Comparison of ENCODE assay signal across 22 cellular contexts in genomic region chr22:23791737-23792645, GRCh38. TPM values are rescaled to one million over a fixed set of nuclear protein-coding genes. Genes with fewer than 3 reads are reported as not detected.
DNase-seq lines count a peak whose midpoint lies in the region; ATAC-seq, FAIRE-seq and TF ChIP-seq lines count a peak whose summit lies in the region.
"Had no signal": no experiment of that assay in that cellular context is flagged by ENCODE, and none has a peak within 500 bp of the region (broad histone marks: within the 10 kb centered on the region; RNA-seq: fewer than 3 reads in every experiment).

No MANE protein-coding gene starts in this region.

- H4K20me1 ChIP-seq in SK-N-SH (ENCODE audit: insufficient read depth) (peaks cover 56% of the 10 kb centered on the region), HepG2 (ENCODE audit: insufficient read depth, low read length) (peaks cover 23% of the 10 kb centered on the region)

- peaks cover 26% of the 10 kb centered on the region for H3K4me1 Mint-ChIP-seq in activated naive CD8-positive, alpha-beta T cell treated with anti-CD3 and anti-CD28 coated beads for 36 hours
- H3K4me1 Mint-ChIP-seq in stimulated activated memory B cell treated with anti-CD40 and anti-IgM and Interleukin-4, amounts not matched to agents 10 μg/mL and 1 μg/mL and 100 μg/mL, for 72 hours: peaks cover 41% of the 10 kb centered on the region

- H3K4me2 ChIP-seq in SK-N-SH (no peak overlapping the region), HepG2 (ENCODE audit: low read depth, low read length) (no peak overlapping the region)

- no peaks in the 10 kb centered on the region for H3K9me3 Mint-ChIP-seq in activated naive CD8-positive, alpha-beta T cell treated with anti-CD3 and anti-CD28 coated beads for 36 hours
- H3K9me3 Mint-ChIP-seq in stimulated activated memory B cell treated with anti-CD40 and anti-IgM and Interleukin-4, amounts not matched to agents 10 μg/mL and 1 μg/mL and 100 μg/mL, for 72 hours: no peaks in the 10 kb centered on the region
- H3K9me3 Mint-ChIP-seq: activated CD4-positive, alpha-beta memory T cell treated with anti-CD3 and anti-CD28 coated beads, Interleukin-2, amount 10 ng/mL, durations not matched to agents 7 days and 5 days; CD4-positive, CD25-positive, alpha-beta regulatory T cell; natural killer cell had no signal

- no peak for FAIRE-seq in HepG2 (lab: Jason Lieb, UNC)

- no peaks in the 10 kb centered on the region for H3K27me3 Mint-ChIP-seq in activated naive CD8-positive, alpha-beta T cell treated with anti-CD3 and anti-CD28 coated beads for 36 hours
- H3K27me3 Mint-ChIP-seq in stimulated activated memory B cell treated with anti-CD40 and anti-IgM and Interleukin-4, amounts not matched to agents 10 μg/mL and 1 μg/mL and 100 μg/mL, for 72 hours: no peaks in the 10 kb centered on the region
- H3K27me3 Mint-ChIP-seq: activated CD4-positive, alpha-beta memory T cell treated with anti-CD3 and anti-CD28 coated beads, Interleukin-2, amount 10 ng/mL, durations not matched to agents 7 days and 5 days; CD4-positive, CD25-positive, alpha-beta regulatory T cell had no signal

- H3K4me1 ChIP-seq in SK-N-SH (ENCODE audit: control insufficient read depth in 1 of 2, insufficient read depth in 2 of 2, low read depth in 1 of 2, low read length in 1 of 2): peaks cover 0 to 38% of the 10 kb centered on the region in 2 experiments; a peak in 2 of 4 replicates
- peaks cover 27% of the 10 kb centered on the region for H3K4me1 ChIP-seq in HepG2 (ENCODE audit: insufficient read depth, low read length)

- H3K79me2 ChIP-seq in SK-N-SH (ENCODE audit: insufficient read depth) (peaks cover 73% of the 10 kb centered on the region), HepG2 (ENCODE audit: insufficient read depth, low read length) (peaks cover 54% of the 10 kb centered on the region)

- H3K9me3 ChIP-seq in SK-N-SH (no peaks in the 10 kb centered on the region), HepG2 (ENCODE audit: low read length) (no peaks in the 10 kb centered on the region)
- H3K9me3 ChIP-seq: testis had no signal

- 94% methylated on average over 21 of the region's 25 CpGs for WGBS in SK-N-SH (ENCODE audit: low lambda C conversion rate)
- WGBS in HepG2 (ENCODE audit: low lambda C conversion rate): 98% methylated on average over 18 of the region's 25 CpGs

- H2AFZ ChIP-seq in SK-N-SH (ENCODE audit: low read depth): no peak overlapping the region
- no peak overlapping the region for H2AFZ ChIP-seq in HepG2 (ENCODE audit: low read length)

- H3K36me3 ChIP-seq in SK-N-SH (replicated peaks in 1 of 2; ENCODE audit: control insufficient read depth in 1 of 2, insufficient read depth in 2 of 2, low read length in 1 of 2) (peaks cover 25 to 37% of the 10 kb centered on the region in 2 experiments), HepG2 (replicated peaks in 1 of 2; ENCODE audit: control insufficient read depth in 1 of 2, insufficient read depth in 2 of 2, low read length in 2 of 2) (peaks cover 14 to 48% of the 10 kb centered on the region in 2 experiments)

- H3K9me2 ChIP-seq in SK-N-SH: no peaks in the 10 kb centered on the region

- no peak overlapping the region for H3K4me3 Mint-ChIP-seq in activated naive CD8-positive, alpha-beta T cell treated with anti-CD3 and anti-CD28 coated beads for 36 hours
- no peak overlapping the region for H3K4me3 Mint-ChIP-seq in stimulated activated memory B cell treated with anti-CD40 and anti-IgM and Interleukin-4, amounts not matched to agents 10 μg/mL and 1 μg/mL and 100 μg/mL, for 72 hours
- H3K4me3 Mint-ChIP-seq: activated CD4-positive, alpha-beta memory T cell treated with anti-CD3 and anti-CD28 coated beads, Interleukin-2, amount 10 ng/mL, durations not matched to agents 7 days and 5 days; natural killer cell had no signal

- peaks cover 3% of the 10 kb centered on the region for H3F3A ChIP-seq in SK-N-SH (replicated peaks; ENCODE audit: insufficient read depth)

- H3K36me3 Mint-ChIP-seq in activated naive CD8-positive, alpha-beta T cell treated with anti-CD3 and anti-CD28 coated beads for 36 hours: peaks cover 19% of the 10 kb centered on the region
- peaks cover 47% of the 10 kb centered on the region for H3K36me3 Mint-ChIP-seq in stimulated activated memory B cell treated with anti-CD40 and anti-IgM and Interleukin-4, amounts not matched to agents 10 μg/mL and 1 μg/mL and 100 μg/mL, for 72 hours

- CTCF ChIA-PET in SK-N-SH (lab: Yijun Ruan, JAX) (interaction anchor here (0.8 to 5.3 kb wide), 7 partner anchors 21 to 61 kb away, joined by 3 to 36 read pairs (median 4); partner anchors contain the start of gene CHCHD10), HepG2 (lab: Yijun Ruan, JAX; ENCODE audit: low intra/inter-chr PET ratio, low total read pairs) (no interaction called here)

- H3K27ac ChIP-seq in SK-N-SH (ENCODE audit: low read depth in 2 of 2, low read length in 1 of 2) (peak overlapping the region in 1 of 2 experiments; percentile 78; a peak in 2 of 4 replicates), HepG2 (ENCODE audit: extremely low read length, insufficient read depth, low read length) (no peak overlapping the region)
- H3K27ac ChIP-seq: 22Rv1, testis had no signal

- H3K27me3 ChIP-seq in SK-N-SH (ENCODE audit: insufficient read depth): no peaks in the 10 kb centered on the region
- no peaks in the 10 kb centered on the region for H3K27me3 ChIP-seq in HepG2 (ENCODE audit: control insufficient read depth in 1 of 2, insufficient read depth in 2 of 2, low read length in 2 of 2)
- H3K27me3 ChIP-seq: testis had no signal

- TF ChIP-seq CTCF in SK-N-SH (IDR thresholded peaks at IDR 0.05): no peak
- no peak for TF ChIP-seq CTCF in HepG2 (CRISPR knock-in tag; IDR thresholded peaks at IDR 0.05)

- DNase-seq in SK-N-SH (peak; percentile 34), HepG2 (ENCODE audit: low spot score) (no peak), NCI-H2029 treated with DMSO at 0.1 percent for 48 hours (lab: John Stamatoyannopoulos, UW) (no peak)
- no peak for DNase-seq in activated naive CD8-positive, alpha-beta T cell treated with anti-CD3 and anti-CD28 coated beads for 36 hours
- DNase-seq: activated CD4-positive, alpha-beta memory T cell treated with anti-CD3 and anti-CD28 coated beads, Interleukin-2, amount 10 ng/mL, durations not matched to agents 7 days and 5 days; activated effector memory CD4-positive, alpha-beta T cell treated with anti-CD3 and anti-CD28 coated beads, Interleukin-2, amount 50 U/mL, for 16 hours; CD4-positive, CD25-positive, alpha-beta regulatory T cell; DND-41; natural killer cell; NCI-H187; NCI-H510A; stimulated activated CD4-positive, alpha-beta T cell treated with anti-CD3 and anti-CD28 coated beads, Interleukin-1b, Interleukin-23, amount 100 ng/mL, for 48 hours had no signal

- BruUV-seq in HepG2 (replicated peaks; lab: Mats Ljungman, UMichigan): no TSS peak

- no peak for TF ChIP-seq EP300 in SK-N-SH (IDR thresholded peaks at IDR 0.05; ENCODE audit: borderline replicate concordance in 1 of 2, low read depth in 1 of 2, low read length in 1 of 2)
- TF ChIP-seq EP300 in HepG2 (IDR thresholded peaks at IDR 0.05; ENCODE audit: low read depth in 2 of 2, low read length in 2 of 2): no peak
- TF ChIP-seq EP300 in HepG2 (CRISPR knock-in tag; IDR thresholded peaks at IDR 0.05; ENCODE audit: borderline replicate concordance): no peak

- TF ChIP-seq POLR2A in HepG2 (IDR thresholded peaks at IDR 0.05; ENCODE audit: insufficient read depth in 1 of 2, low read depth in 2 of 2, low read length in 2 of 2): no peak

- H3K27ac Mint-ChIP-seq in activated naive CD8-positive, alpha-beta T cell treated with anti-CD3 and anti-CD28 coated beads for 36 hours: peak overlapping the region; percentile 44
- H3K27ac Mint-ChIP-seq in stimulated activated memory B cell treated with anti-CD40 and anti-IgM and Interleukin-4, amounts not matched to agents 10 μg/mL and 1 μg/mL and 100 μg/mL, for 72 hours: peak overlapping the region; percentile 50
- H3K27ac Mint-ChIP-seq: activated CD4-positive, alpha-beta memory T cell treated with anti-CD3 and anti-CD28 coated beads, Interleukin-2, amount 10 ng/mL, durations not matched to agents 7 days and 5 days had no signal

- in situ Hi-C loops in HepG2 (cut with HindIII; ENCODE audit: extremely low pct_ligation_motif_present, low pct_unique_long_range_greater_than_20kb): no loop called here

- intact Hi-C loops in HepG2 (cut with micrococcal nuclease; ENCODE audit: unreplicated experiment): no loop called here

- no peak overlapping the region for H3K9ac ChIP-seq in SK-N-SH
- no peak overlapping the region for H3K9ac ChIP-seq in HepG2 (ENCODE audit: insufficient read depth, low read depth, low read length)

- TF ChIP-seq RAD21 in SK-N-SH (IDR thresholded peaks at IDR 0.05; ENCODE audit: low read length): no peak
- no peak for TF ChIP-seq RAD21 in HepG2 (CRISPR knock-in tag; IDR thresholded peaks at IDR 0.05)

- ATAC-seq in SK-N-SH treated with all-trans-retinoic acid at 6 μM for 48 hours (no peak), HepG2 (no peak), HG02642 (IDR thresholded peaks at IDR 0.05; ENCODE audit: poor library complexity, unreplicated experiment) (no peak), GM18519 (IDR thresholded peaks at IDR 0.05; ENCODE audit: low FRiP score, unreplicated experiment) (no peak)
- ATAC-seq in stimulated activated memory B cell treated with anti-CD40 and anti-IgM and Interleukin-4, amounts not matched to agents 10 μg/mL and 1 μg/mL and 100 μg/mL, for 72 hours: no peak
- ATAC-seq: natural killer cell had no signal

- no peak overlapping the region for H3K4me3 ChIP-seq in SK-N-SH (ENCODE audit: low read depth in 2 of 2, low read length in 1 of 2)
- no peak overlapping the region for H3K4me3 ChIP-seq in HepG2 (replicated peaks in 1 of 3; ENCODE audit: insufficient read depth in 1 of 3, low read depth in 2 of 3, low read length in 3 of 3)
- H3K4me3 ChIP-seq: testis had no signal

- POLR2A ChIA-PET in SK-N-SH (lab: Yijun Ruan, JAX): no interaction called here
- POLR2A ChIA-PET in HepG2 (lab: Yijun Ruan, JAX): interaction anchor here (1.4 kb wide), 1 partner anchor 18 kb away, joined by 5 read pairs; no protein-coding TSS in a partner anchor

RNA-seq across cellular contexts. Expression of gene SMARCB1, which starts 5.2 kb away (rescaled TPM):
- polyA plus RNA-seq in SK-N-SH (2012; rRNA removed) (182 and 215 TPM in 2 replicates), HepG2 (2011; rRNA removed) (150 and 166 TPM in 2 replicates)
- polyA plus RNA-seq in SK-N-SH (2012; cell fraction: cytosol; rRNA removed): 170 and 192 TPM in 2 replicates
- 113 and 134 TPM in 2 replicates for polyA plus RNA-seq in SK-N-SH (2012; cell fraction: nucleus; rRNA removed)
- total RNA-seq in activated naive CD8-positive, alpha-beta T cell treated with anti-CD3 and anti-CD28 coated beads for 36 hours: 10 to 100 TPM; 94.3 to 94.5 TPM
- 74.0 and 75.8 TPM in 2 replicates for total RNA-seq in HepG2 (2016; rRNA removed; fragmentation: Illumina TruSeq; extraction: Trizol)
- 49.5 and 56.5 TPM in 2 replicates for total RNA-seq in HepG2 (2016; cell fraction: cytosol; rRNA removed; fragmentation: Illumina TruSeq; extraction: Trizol; ENCODE audit: low read depth)
- total RNA-seq in HepG2 (2016; cell fraction: insoluble cytoplasmic fraction; rRNA removed; fragmentation: Illumina TruSeq; extraction: Trizol): 57.1 and 69.6 TPM in 2 replicates
- 60.2 and 66.9 TPM in 2 replicates for total RNA-seq in HepG2 (2016; cell fraction: membrane; rRNA removed; fragmentation: Illumina TruSeq; extraction: Trizol)
- total RNA-seq in HepG2 (2016; cell fraction: nucleus; rRNA removed; fragmentation: Illumina TruSeq; extraction: Trizol): 33.7 and 37.0 TPM in 2 replicates
- polyA plus RNA-seq in HepG2 (2011; cell fraction: cytosol; rRNA removed): 110 and 129 TPM in 2 replicates
- 88.0 and 96.6 TPM in 2 replicates for polyA plus RNA-seq in HepG2 (2011; cell fraction: nucleus; rRNA removed)
- polyA plus RNA-seq in HepG2 (2012): 99.4 and 113 TPM in 2 replicates
- 78.3 and 90.9 TPM in 2 replicates for polyA plus RNA-seq in HepG2 (2016; cell fraction: cytosol; fragmentation: Illumina TruSeq; extraction: Trizol; ENCODE audit: low read depth)
- polyA plus RNA-seq in HepG2 (2016; cell fraction: insoluble cytoplasmic fraction; fragmentation: Illumina TruSeq; extraction: Trizol; ENCODE audit: low read depth): 127 and 143 TPM in 2 replicates
- polyA plus RNA-seq in HepG2 (2016; cell fraction: membrane; fragmentation: Illumina TruSeq; extraction: Trizol; ENCODE audit: low read depth): 82.2 and 92.9 TPM in 2 replicates
- polyA plus RNA-seq in HepG2 (2016; cell fraction: nucleus; fragmentation: Illumina TruSeq; extraction: Trizol; ENCODE audit: insufficient read depth, low read depth): 92.2 and 94.0 TPM in 2 replicates
- 77.2 and 97.6 TPM in 2 replicates for polyA minus RNA-seq in HepG2 (2011; rRNA and poly(A)+ RNA removed; ENCODE audit: low replicate concordance)
- 35.3 and 48.0 TPM in 2 replicates for polyA minus RNA-seq in HepG2 (2011; cell fraction: cytosol; rRNA and poly(A)+ RNA removed)
- polyA minus RNA-seq in HepG2 (2011; cell fraction: nucleus; rRNA and poly(A)+ RNA removed): 55.2 and 55.9 TPM in 2 replicates

RNA-seq across cellular contexts. Expression of gene MMP11, which starts 19.3 kb away (rescaled TPM):
- 50.8 and 64.4 TPM in 2 replicates for polyA plus RNA-seq in SK-N-SH (2012; rRNA removed)
- 31.3 and 49.7 TPM in 2 replicates for polyA plus RNA-seq in SK-N-SH (2012; cell fraction: cytosol; rRNA removed)
- polyA plus RNA-seq in SK-N-SH (2012; cell fraction: nucleus; rRNA removed): 48.3 and 75.0 TPM in 2 replicates
- under 1 TPM; 0.44 to 0.64 TPM for total RNA-seq in activated naive CD8-positive, alpha-beta T cell treated with anti-CD3 and anti-CD28 coated beads for 36 hours
- 2.7 and 8.9 TPM in 2 replicates for total RNA-seq in HepG2 (2016; rRNA removed; fragmentation: Illumina TruSeq; extraction: Trizol)
- total RNA-seq in HepG2 (2016; cell fraction: cytosol; rRNA removed; fragmentation: Illumina TruSeq; extraction: Trizol; ENCODE audit: low read depth): 1.8 and 2.5 TPM in 2 replicates
- total RNA-seq in HepG2 (2016; cell fraction: insoluble cytoplasmic fraction; rRNA removed; fragmentation: Illumina TruSeq; extraction: Trizol): 2.3 and 8.4 TPM in 2 replicates
- total RNA-seq in HepG2 (2016; cell fraction: membrane; rRNA removed; fragmentation: Illumina TruSeq; extraction: Trizol): 2.3 and 2.5 TPM in 2 replicates
- total RNA-seq in HepG2 (2016; cell fraction: nucleus; rRNA removed; fragmentation: Illumina TruSeq; extraction: Trizol): 8.4 and 12.1 TPM in 2 replicates
- 28.6 and 88.6 TPM in 2 replicates for polyA plus RNA-seq in HepG2 (2011; rRNA removed)
- polyA plus RNA-seq in HepG2 (2011; cell fraction: cytosol; rRNA removed): 28.4 and 53.0 TPM in 2 replicates
- polyA plus RNA-seq in HepG2 (2011; cell fraction: nucleus; rRNA removed): 63.0 and 95.6 TPM in 2 replicates
- 39.9 and 70.8 TPM in 2 replicates for polyA plus RNA-seq in HepG2 (2012)
- 0.88 and 0.92 TPM in 2 replicates for polyA plus RNA-seq in HepG2 (2016; cell fraction: cytosol; fragmentation: Illumina TruSeq; extraction: Trizol; ENCODE audit: low read depth)
- polyA plus RNA-seq in HepG2 (2016; cell fraction: insoluble cytoplasmic fraction; fragmentation: Illumina TruSeq; extraction: Trizol; ENCODE audit: low read depth): 3.0 and 3.5 TPM in 2 replicates
- polyA plus RNA-seq in HepG2 (2016; cell fraction: membrane; fragmentation: Illumina TruSeq; extraction: Trizol; ENCODE audit: low read depth): 1.7 TPM in 2 replicates
- polyA plus RNA-seq in HepG2 (2016; cell fraction: nucleus; fragmentation: Illumina TruSeq; extraction: Trizol; ENCODE audit: insufficient read depth, low read depth): 13.9 and 17.6 TPM in 2 replicates
- 28.7 TPM in 1 of 2 replicates, not detected in the other for polyA minus RNA-seq in HepG2 (2011; rRNA and poly(A)+ RNA removed; ENCODE audit: low replicate concordance)
- polyA minus RNA-seq in HepG2 (2011; cell fraction: cytosol; rRNA and poly(A)+ RNA removed): 5.1 and 17.3 TPM in 2 replicates
- 9.9 and 21.9 TPM in 2 replicates for polyA minus RNA-seq in HepG2 (2011; cell fraction: nucleus; rRNA and poly(A)+ RNA removed)

RNA-seq across cellular contexts. Expression of gene CHCHD10, which starts 24.2 kb away (rescaled TPM):
- 27.7 and 70.1 TPM in 2 replicates for polyA plus RNA-seq in SK-N-SH (2012; rRNA removed)
- 50.5 and 57.1 TPM in 2 replicates for polyA plus RNA-seq in SK-N-SH (2012; cell fraction: cytosol; rRNA removed)
- 31.9 and 32.3 TPM in 2 replicates for polyA plus RNA-seq in SK-N-SH (2012; cell fraction: nucleus; rRNA removed)
- total RNA-seq in activated naive CD8-positive, alpha-beta T cell treated with anti-CD3 and anti-CD28 coated beads for 36 hours: 100 to 1,000 TPM; 224 to 241 TPM
- 59.1 and 62.8 TPM in 2 replicates for total RNA-seq in HepG2 (2016; rRNA removed; fragmentation: Illumina TruSeq; extraction: Trizol)
- total RNA-seq in HepG2 (2016; cell fraction: cytosol; rRNA removed; fragmentation: Illumina TruSeq; extraction: Trizol; ENCODE audit: low read depth): 34.5 and 34.6 TPM in 2 replicates
- total RNA-seq in HepG2 (2016; cell fraction: insoluble cytoplasmic fraction; rRNA removed; fragmentation: Illumina TruSeq; extraction: Trizol): 56.2 and 62.6 TPM in 2 replicates
- 61.2 and 64.2 TPM in 2 replicates for total RNA-seq in HepG2 (2016; cell fraction: membrane; rRNA removed; fragmentation: Illumina TruSeq; extraction: Trizol)
- 31.4 and 47.6 TPM in 2 replicates for total RNA-seq in HepG2 (2016; cell fraction: nucleus; rRNA removed; fragmentation: Illumina TruSeq; extraction: Trizol)
- polyA plus RNA-seq in HepG2 (2011; rRNA removed): 37.0 and 60.2 TPM in 2 replicates
- 42.3 and 49.1 TPM in 2 replicates for polyA plus RNA-seq in HepG2 (2011; cell fraction: cytosol; rRNA removed)
- 45.9 and 96.4 TPM in 2 replicates for polyA plus RNA-seq in HepG2 (2011; cell fraction: nucleus; rRNA removed)
- 103 and 194 TPM in 2 replicates for polyA plus RNA-seq in HepG2 (2012)
- polyA plus RNA-seq in HepG2 (2016; cell fraction: cytosol; fragmentation: Illumina TruSeq; extraction: Trizol; ENCODE audit: low read depth): 73.1 and 74.3 TPM in 2 replicates
- 91.0 and 122 TPM in 2 replicates for polyA plus RNA-seq in HepG2 (2016; cell fraction: insoluble cytoplasmic fraction; fragmentation: Illumina TruSeq; extraction: Trizol; ENCODE audit: low read depth)
- polyA plus RNA-seq in HepG2 (2016; cell fraction: membrane; fragmentation: Illumina TruSeq; extraction: Trizol; ENCODE audit: low read depth): 101 and 107 TPM in 2 replicates
- 107 and 123 TPM in 2 replicates for polyA plus RNA-seq in HepG2 (2016; cell fraction: nucleus; fragmentation: Illumina TruSeq; extraction: Trizol; ENCODE audit: insufficient read depth, low read depth)
- polyA minus RNA-seq in HepG2 (2011; rRNA and poly(A)+ RNA removed; ENCODE audit: low replicate concordance): 99.0 and 111 TPM in 2 replicates
- 44.8 and 90.8 TPM in 2 replicates for polyA minus RNA-seq in HepG2 (2011; cell fraction: cytosol; rRNA and poly(A)+ RNA removed)
- 4.2 and 14.9 TPM in 2 replicates for polyA minus RNA-seq in HepG2 (2011; cell fraction: nucleus; rRNA and poly(A)+ RNA removed)

RNA-seq across cellular contexts. Expression of gene C22orf15, which starts 29.2 kb away (rescaled TPM):
- polyA plus RNA-seq in SK-N-SH (2012; rRNA removed): 1.6 and 2.5 TPM in 2 replicates
- 0.80 and 1.2 TPM in 2 replicates for polyA plus RNA-seq in SK-N-SH (2012; cell fraction: cytosol; rRNA removed)
- polyA plus RNA-seq in SK-N-SH (2012; cell fraction: nucleus; rRNA removed): 6.0 and 8.1 TPM in 2 replicates
- under 1 TPM; 0.33 to 0.74 TPM for total RNA-seq in activated naive CD8-positive, alpha-beta T cell treated with anti-CD3 and anti-CD28 coated beads for 36 hours
- total RNA-seq in HepG2 (2016; rRNA removed; fragmentation: Illumina TruSeq; extraction: Trizol): not detected in 2 replicates
- not detected in 2 replicates for total RNA-seq in HepG2 (2016; cell fraction: cytosol; rRNA removed; fragmentation: Illumina TruSeq; extraction: Trizol; ENCODE audit: low read depth)
- not detected in 2 replicates for total RNA-seq in HepG2 (2016; cell fraction: insoluble cytoplasmic fraction; rRNA removed; fragmentation: Illumina TruSeq; extraction: Trizol)
- total RNA-seq in HepG2 (2016; cell fraction: membrane; rRNA removed; fragmentation: Illumina TruSeq; extraction: Trizol): not detected in 2 replicates
- not detected in 2 replicates for total RNA-seq in HepG2 (2016; cell fraction: nucleus; rRNA removed; fragmentation: Illumina TruSeq; extraction: Trizol)
- 0.07 TPM in 1 of 2 replicates, not detected in the other for polyA plus RNA-seq in HepG2 (2011; rRNA removed)
- not detected in 2 replicates for polyA plus RNA-seq in HepG2 (2011; cell fraction: cytosol; rRNA removed)
- polyA plus RNA-seq in HepG2 (2011; cell fraction: nucleus; rRNA removed): not detected in 2 replicates
- 0.12 and 0.28 TPM in 2 replicates for polyA plus RNA-seq in HepG2 (2012)
- polyA plus RNA-seq in HepG2 (2016; cell fraction: cytosol; fragmentation: Illumina TruSeq; extraction: Trizol; ENCODE audit: low read depth): not detected in 2 replicates
- polyA plus RNA-seq in HepG2 (2016; cell fraction: insoluble cytoplasmic fraction; fragmentation: Illumina TruSeq; extraction: Trizol; ENCODE audit: low read depth): not detected in 2 replicates
- not detected in 2 replicates for polyA plus RNA-seq in HepG2 (2016; cell fraction: membrane; fragmentation: Illumina TruSeq; extraction: Trizol; ENCODE audit: low read depth)
- polyA plus RNA-seq in HepG2 (2016; cell fraction: nucleus; fragmentation: Illumina TruSeq; extraction: Trizol; ENCODE audit: insufficient read depth, low read depth): not detected in 2 replicates
- 0.07 and 0.22 TPM in 2 replicates for polyA minus RNA-seq in HepG2 (2011; rRNA and poly(A)+ RNA removed; ENCODE audit: low replicate concordance)
- not detected in 2 replicates for polyA minus RNA-seq in HepG2 (2011; cell fraction: cytosol; rRNA and poly(A)+ RNA removed)
- polyA minus RNA-seq in HepG2 (2011; cell fraction: nucleus; rRNA and poly(A)+ RNA removed): not detected in 2 replicates
- total RNA-seq: left ventricle myocardium superior, M059J, natural killer cell, renal cortical epithelial cell, SK-MEL-5 had no signal

RNA-seq across cellular contexts. Expression of gene VPREB3, which starts 37.8 kb away (rescaled TPM):
- polyA plus RNA-seq in SK-N-SH (2012; rRNA removed) (0.54 TPM in 1 of 2 replicates, not detected in the other), HepG2 (2011; rRNA removed) (0.22 and 0.35 TPM in 2 replicates)
- 0.19 and 0.30 TPM in 2 replicates for polyA plus RNA-seq in SK-N-SH (2012; cell fraction: cytosol; rRNA removed)
- polyA plus RNA-seq in SK-N-SH (2012; cell fraction: nucleus; rRNA removed): not detected in 2 replicates
- total RNA-seq in activated naive CD8-positive, alpha-beta T cell treated with anti-CD3 and anti-CD28 coated beads for 36 hours: under 1 TPM in 1 of 2 experiments, not detected in 1; 0.48 TPM
- not detected in 2 replicates for total RNA-seq in HepG2 (2016; rRNA removed; fragmentation: Illumina TruSeq; extraction: Trizol)
- total RNA-seq in HepG2 (2016; cell fraction: cytosol; rRNA removed; fragmentation: Illumina TruSeq; extraction: Trizol; ENCODE audit: low read depth): not detected in 2 replicates
- total RNA-seq in HepG2 (2016; cell fraction: insoluble cytoplasmic fraction; rRNA removed; fragmentation: Illumina TruSeq; extraction: Trizol): not detected in 2 replicates
- not detected in 2 replicates for total RNA-seq in HepG2 (2016; cell fraction: membrane; rRNA removed; fragmentation: Illumina TruSeq; extraction: Trizol)
- not detected in 2 replicates for total RNA-seq in HepG2 (2016; cell fraction: nucleus; rRNA removed; fragmentation: Illumina TruSeq; extraction: Trizol)
- 0.14 TPM in 1 of 2 replicates, not detected in the other for polyA plus RNA-seq in HepG2 (2011; cell fraction: cytosol; rRNA removed)
- 0.57 TPM in 1 of 2 replicates, not detected in the other for polyA plus RNA-seq in HepG2 (2011; cell fraction: nucleus; rRNA removed)
- 0.30 and 0.76 TPM in 2 replicates for polyA plus RNA-seq in HepG2 (2012)
- not detected in 2 replicates for polyA plus RNA-seq in HepG2 (2016; cell fraction: cytosol; fragmentation: Illumina TruSeq; extraction: Trizol; ENCODE audit: low read depth)
- not detected in 2 replicates for polyA plus RNA-seq in HepG2 (2016; cell fraction: insoluble cytoplasmic fraction; fragmentation: Illumina TruSeq; extraction: Trizol; ENCODE audit: low read depth)
- not detected in 2 replicates for polyA plus RNA-seq in HepG2 (2016; cell fraction: membrane; fragmentation: Illumina TruSeq; extraction: Trizol; ENCODE audit: low read depth)
- not detected in 2 replicates for polyA plus RNA-seq in HepG2 (2016; cell fraction: nucleus; fragmentation: Illumina TruSeq; extraction: Trizol; ENCODE audit: insufficient read depth, low read depth)
- 2.1 TPM in 2 replicates for polyA minus RNA-seq in HepG2 (2011; rRNA and poly(A)+ RNA removed; ENCODE audit: low replicate concordance)
- not detected in 2 replicates for polyA minus RNA-seq in HepG2 (2011; cell fraction: cytosol; rRNA and poly(A)+ RNA removed)
- not detected in 2 replicates for polyA minus RNA-seq in HepG2 (2011; cell fraction: nucleus; rRNA and poly(A)+ RNA removed)
- total RNA-seq: activated CD4-positive, alpha-beta memory T cell treated with anti-CD3 and anti-CD28 coated beads, Interleukin-2, amount 10 ng/mL, durations not matched to agents 7 days and 5 days; M059J; natural killer cell; renal cortical epithelial cell; SK-MEL-5 had no signal

Comparison
In these comparisons a context has a peak if more than half of its experiments do, and no peak if none do; other contexts are left out.
1. Of the 25 proteins assayed by ChIP-seq in both HepG2 and SK-N-SH: peak only in HepG2: none; only in SK-N-SH: MXI1; in both: none; in neither: 24.